Comparison of ENCODE assay signal across 11 cellular contexts in genomic region chr15:90033448-90033847, GRCh38. TPM values are rescaled to one million over a fixed set of nuclear protein-coding genes. Genes with fewer than 3 reads are reported as not detected.
DNase-seq lines count a peak whose midpoint lies in the region; ATAC-seq and TF ChIP-seq lines count a peak whose summit lies in the region.
"Had no signal": no experiment of that assay in that cellular context is flagged by ENCODE, and none has a peak within 500 bp of the region (broad histone marks: within the 10 kb centered on the region; RNA-seq: fewer than 3 reads in every experiment).

No MANE protein-coding gene starts in this region.

- no peak overlapping the region for H3K4me3 ChIP-seq in MM.1S (ENCODE audit: low read length)
- no peak overlapping the region for H3K4me3 ChIP-seq in duodenal mucosa (ENCODE audit: low read depth in 1 of 2, low read length in 2 of 2)
- H3K4me3 ChIP-seq: K562, psoas muscle had no signal

- no peak overlapping the region for H2AFZ ChIP-seq in MM.1S (ENCODE audit: low read length)

- H3K27me3 Mint-ChIP-seq in CD14-positive monocyte (ENCODE audit: low read depth in 3 of 3): peaks cover 0 to 2% (median 2%) of the 10 kb centered on the region in 3 donors
- peaks cover 3% of the 10 kb centered on the region for H3K27me3 Mint-ChIP-seq in nephron progenitor cell (ENCODE audit: low read depth, poor library complexity)

- H3K36me3 Mint-ChIP-seq in CD14-positive monocyte: peaks cover 13 to 28% of the 10 kb centered on the region in 2 donors
- peaks cover 9% of the 10 kb centered on the region for H3K36me3 Mint-ChIP-seq in nephron progenitor cell (ENCODE audit: low read depth)

- peak; percentile 19 for DNase-seq in CD14-positive monocyte (ENCODE audit: low spot score)
- no peak for DNase-seq in MM.1S
- no peak for DNase-seq in nephron progenitor cell
- DNase-seq in NCI-H446 (lab: John Stamatoyannopoulos, UW): no peak
- DNase-seq in NCI-H1694 (lab: John Stamatoyannopoulos, UW): no peak
- no peak for DNase-seq in stimulated activated CD4-positive, alpha-beta T cell treated with anti-CD3 and anti-CD28 coated beads, Interleukin-1b, Interleukin-23, amount 100 ng/mL, for 48 hours
- DNase-seq: activated CD4-positive, alpha-beta T cell treated with anti-CD3 and anti-CD28 coated beads for 4 hours had no signal

- H3K27ac ChIP-seq in MM.1S (ENCODE audit: low read length): peak overlapping the region; percentile 90
- H3K27ac ChIP-seq in duodenal mucosa (ENCODE audit: low read depth, low read length): peak overlapping the region; percentile 11
- H3K27ac ChIP-seq: psoas muscle had no signal

- peaks cover 36% of the 10 kb centered on the region for H3F3A ChIP-seq in MM.1S (ENCODE audit: insufficient read depth, low read length)

- ATAC-seq in HG03442 (IDR thresholded peaks at IDR 0.05; ENCODE audit: unreplicated experiment): no peak

- H3K4me3 Mint-ChIP-seq in CD14-positive monocyte (no peak overlapping the region), nephron progenitor cell (no peak overlapping the region)

- H3K4me2 ChIP-seq in MM.1S (ENCODE audit: low read depth, low read length): peak overlapping the region; percentile 45; the same call in 1 of the 2 replicates

- TF ChIP-seq CTCF in CD14-positive monocyte (IDR thresholded peaks at IDR 0.05): no peak
- TF ChIP-seq CTCF in MM.1S (IDR thresholded peaks at IDR 0.05; ENCODE audit: low read length): no peak
- no peak for TF ChIP-seq CTCF in nephron progenitor cell (IDR thresholded peaks at IDR 0.05)

- H3K27me3 ChIP-seq in MM.1S (replicated peaks; ENCODE audit: insufficient read depth, low read length): no peaks in the 10 kb centered on the region
- H3K27me3 ChIP-seq in duodenal mucosa (ENCODE audit: control insufficient read depth in 1 of 2, insufficient read depth in 2 of 2, low read length in 2 of 2): no peaks in the 10 kb centered on the region

- H3K9me3 Mint-ChIP-seq in CD14-positive monocyte: no peaks in the 10 kb centered on the region
- H3K9me3 Mint-ChIP-seq in nephron progenitor cell: no peaks in the 10 kb centered on the region

- intact Hi-C loops in CD14-positive monocyte (cut with micrococcal nuclease): loop anchor here in 1 of 2 donors (5.0 to 10.0 kb wide), 2 partner anchors 36 to 59 kb away; no protein-coding TSS in a partner anchor

- peaks cover 81% of the 10 kb centered on the region for H3K79me2 ChIP-seq in MM.1S (ENCODE audit: low read length)

- H4K20me1 ChIP-seq in MM.1S (ENCODE audit: insufficient read depth, low read length): no peaks in the 10 kb centered on the region

- H3K36me3 ChIP-seq in MM.1S (replicated peaks; ENCODE audit: insufficient read depth, low read length): no peaks in the 10 kb centered on the region
- no peaks in the 10 kb centered on the region for H3K36me3 ChIP-seq in duodenal mucosa (ENCODE audit: control insufficient read depth in 1 of 2, insufficient read depth in 2 of 2, low read length in 2 of 2)

- peak overlapping the region; percentile 93 to 99 (median 98) for H3K27ac Mint-ChIP-seq in CD14-positive monocyte
- peak overlapping the region; percentile 11 for H3K27ac Mint-ChIP-seq in nephron progenitor cell

- H3K9ac ChIP-seq in MM.1S (ENCODE audit: low read length) (peak overlapping the region; percentile 60), duodenal mucosa (ENCODE audit: low read depth in 1 of 2, low read length in 2 of 2) (peak overlapping the region in 1 of 2 donors; percentile 10)

- peaks cover 53% of the 10 kb centered on the region for H3K4me1 ChIP-seq in MM.1S (ENCODE audit: low read length)
- peaks cover 69 to 78% of the 10 kb centered on the region in 2 donors for H3K4me1 ChIP-seq in duodenal mucosa (ENCODE audit: control insufficient read depth in 1 of 2, insufficient read depth in 2 of 2, low read length in 2 of 2)

- H3K4me1 Mint-ChIP-seq in CD14-positive monocyte (peaks cover 88% of the 10 kb centered on the region), nephron progenitor cell (peaks cover 68% of the 10 kb centered on the region)

- H3K9me3 ChIP-seq in MM.1S (replicated peaks; ENCODE audit: insufficient read depth, low read length): no peaks in the 10 kb centered on the region
- H3K9me3 ChIP-seq in duodenal mucosa (ENCODE audit: control insufficient read depth in 1 of 2, low read length in 2 of 2): no peaks in the 10 kb centered on the region
- H3K9me3 ChIP-seq: psoas muscle had no signal

- no peaks in the 10 kb centered on the region for H3K9me2 ChIP-seq in MM.1S (replicated peaks; ENCODE audit: insufficient read depth, low read length)

RNA-seq across cellular contexts. Expression of gene ZNF710, which starts 32.3 kb away (rescaled TPM):
- polyA plus RNA-seq in CD14-positive monocyte: 1 to 10 TPM; 3.4 to 4.8 TPM
